ENCODE assay signal across 8 cellular contexts in genomic region chr3:178436773-178437172, GRCh38.
DNase-seq lines count a peak whose midpoint lies in the region; ATAC-seq and TF ChIP-seq lines count a peak whose summit lies in the region.

No MANE protein-coding gene starts in this region.

- H3K36me3 ChIP-seq in colonic mucosa (no peaks in the 10 kb centered on the region), mesendoderm (ENCODE audit: control insufficient read depth, insufficient read depth, low read length) (no peaks in the 10 kb centered on the region)

- intact Hi-C loops in colonic mucosa (cut with DNase I), result no loop called here

- peak; percentile 38 for TF ChIP-seq CTCF in colonic mucosa (IDR thresholded peaks at IDR 0.05)

- no peak overlapping the region for H2AK5ac ChIP-seq in mesendoderm (ENCODE audit: low read length)

- H3K23ac ChIP-seq in mesendoderm (ENCODE audit: low read length), result no peak overlapping the region

- H3K27me3 ChIP-seq in colonic mucosa, result no peaks in the 10 kb centered on the region
- H3K27me3 ChIP-seq in mesendoderm (ENCODE audit: insufficient read depth, low read length, poor library complexity), result no peaks in the 10 kb centered on the region

- H3K4me1 ChIP-seq in colonic mucosa (no peaks in the 10 kb centered on the region), mesendoderm (ENCODE audit: control insufficient read depth, low read depth, low read length) (no peaks in the 10 kb centered on the region)

- H3K56ac ChIP-seq in mesendoderm (ENCODE audit: low read length), result no peak overlapping the region

- H3K27ac ChIP-seq in colonic mucosa (no peak overlapping the region), mesendoderm (ENCODE audit: low read depth, low read length) (no peak overlapping the region), substantia nigra (ENCODE audit: low read depth, low read length, poor library complexity, severe bottlenecking) (no peak overlapping the region)

- H2BK120ac ChIP-seq in mesendoderm (ENCODE audit: low read depth, low read length), result no peak overlapping the region

- H3K4me2 ChIP-seq in mesendoderm (ENCODE audit: low read length), result no peak overlapping the region

- no peaks in the 10 kb centered on the region for H3K9me3 ChIP-seq in colonic mucosa

- no peak overlapping the region for H3K18ac ChIP-seq in mesendoderm (ENCODE audit: low read length)

- H3K4me3 ChIP-seq in colonic mucosa (no peak overlapping the region), mesendoderm (ENCODE audit: low read length) (no peak overlapping the region)

- no peak overlapping the region for H4K5ac ChIP-seq in mesendoderm (ENCODE audit: low read length)

- no peak overlapping the region for H3K9ac ChIP-seq in colonic mucosa (ENCODE audit: low read depth in 2 of 2, low read length in 2 of 2)
- H3K9ac ChIP-seq in mesendoderm (ENCODE audit: low read length), result no peak overlapping the region

- H3K79me2 ChIP-seq in mesendoderm (ENCODE audit: control insufficient read depth, insufficient read depth, low read length), result no peaks in the 10 kb centered on the region

- H2BK5ac ChIP-seq in mesendoderm (ENCODE audit: low read length), result no peak overlapping the region

- no peak overlapping the region for H3K4ac ChIP-seq in mesendoderm (ENCODE audit: low read depth, low read length)

- no peak overlapping the region for H2BK15ac ChIP-seq in mesendoderm (replicated peaks; ENCODE audit: low read depth)

- H4K8ac ChIP-seq in mesendoderm (ENCODE audit: low read depth, low read length), result no peak overlapping the region

- H3K79me1 ChIP-seq in mesendoderm (ENCODE audit: low read length), result no peaks in the 10 kb centered on the region

- ATAC-seq in HG03354 (IDR thresholded peaks at IDR 0.05; ENCODE audit: poor library complexity, severe bottlenecking, unreplicated experiment), result peak; percentile 64

- DNase-seq in SIG-M5 treated with dmso at 0.1 percent for 504 hours (lab: John Stamatoyannopoulos, UW; ENCODE audit: unreplicated experiment) (peak; percentile 26), SIG-M5 (lab: John Stamatoyannopoulos, UW) (no peak), NCI-H748 (lab: John Stamatoyannopoulos, UW; ENCODE audit: unreplicated experiment) (peak; percentile 78), colonic mucosa (no peak), mesendoderm (peak; percentile 49), islet precursor cell (no peak), substantia nigra (lab: John Stamatoyannopoulos, UW) (no peak)

- WGBS in mesendoderm (ENCODE audit: extremely low coverage, insufficient coverage, low lambda C conversion rate), result no CpG with 5 or more reads among the region's 3 CpGs

Comparison
In these comparisons a context has a peak if more than half of its experiments do, and no peak if none do; other contexts are left out.
1. DNase-seq: peak in SIG-M5 treated with dmso at 0.1 percent for 504 hours (single experiment), NCI-H748 (single experiment) and mesendoderm (single experiment); none in SIG-M5 (single experiment), colonic mucosa (single experiment), islet precursor cell (single experiment) and substantia nigra (0 of 49).